ENCODE assay signal across 30 cellular contexts in the genomic region with DNA sequence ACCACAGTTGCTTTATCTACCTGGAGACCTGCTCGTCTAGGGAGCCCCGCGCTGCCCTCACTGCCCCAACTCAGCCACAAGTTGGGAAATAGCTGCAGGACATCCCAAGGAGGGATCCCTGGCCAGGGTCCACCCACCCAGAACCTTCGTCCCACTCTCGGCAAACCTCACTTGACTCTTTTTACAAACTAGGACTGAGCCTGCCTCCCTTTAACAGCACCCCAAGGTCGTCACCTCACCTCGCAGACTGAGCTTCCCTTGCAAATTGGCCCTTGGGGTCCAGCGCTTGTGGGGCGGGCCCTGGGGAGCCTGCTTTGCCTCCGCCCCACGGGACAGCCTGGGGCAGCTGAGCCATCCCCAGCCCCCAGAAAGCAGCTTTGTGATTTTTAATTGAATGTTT.
"Had no signal": no experiment of that assay in that cellular context is flagged by ENCODE, and none has a peak within 500 bp of the region (broad histone marks: within the 10 kb centered on the region; RNA-seq: fewer than 3 reads in every experiment).

No MANE protein-coding gene starts in this region.

- H3K4me3 ChIP-seq: adrenal gland, body of pancreas, dorsolateral prefrontal cortex, heart left ventricle had no signal

- H3K9me3 ChIP-seq: adrenal gland, body of pancreas, heart left ventricle had no signal

- H3K27me3 ChIP-seq: adrenal gland, body of pancreas had no signal

- DNase-seq: activated B cell treated with CpG ODN at 0.5 μM for 24 hours; activated CD4-positive, alpha-beta T cell treated with anti-CD3 and anti-CD28 coated beads for 48 hours; activated CD4-positive, alpha-beta T cell treated with anti-CD3 and anti-CD28 coated beads, Interleukin-2, amount 50 U/mL, for 1 hour; activated CD4-positive, alpha-beta T cell treated with anti-CD3 and anti-CD28 coated beads, Interleukin-2, amount 50 U/mL, for 48 hours; activated CD8-positive, alpha-beta memory T cell treated with anti-CD3 and anti-CD28 coated beads, Interleukin-2, amount 10 ng/mL, durations not matched to agents 7 days and 5 days; activated CD8-positive, alpha-beta memory T cell treated with anti-CD3 and anti-CD28 coated beads, Interleukin-2, amount 50 U/mL, for 4 hours; activated CD8-positive, alpha-beta T cell treated with anti-CD3 and anti-CD28 coated beads, Interleukin-2, amount 10 ng/mL, durations not matched to agents 7 days and 5 days; activated effector memory CD4-positive, alpha-beta T cell treated with anti-CD3 and anti-CD28 coated beads, Interleukin-2, amount 50 U/mL, for 16 hours; activated naive CD4-positive, alpha-beta T cell treated with anti-CD3 and anti-CD28 coated beads for 36 hours; activated naive CD8-positive, alpha-beta T cell treated with anti-CD3 and anti-CD28 coated beads for 36 hours; activated naive CD8-positive, alpha-beta T cell treated with anti-CD3 and anti-CD28 coated beads, Interleukin-2, amount 50 U/mL, for 24 hours; activated T-cell treated with anti-CD3 and anti-CD28 coated beads, Interleukin-2, amount 50 U/mL, for 1 hour; activated T-cell treated with anti-CD3 and anti-CD28 coated beads, Interleukin-2, amount 50 U/mL, for 48 hours; amygdala; aorta; body of pancreas; caudate nucleus; dorsolateral prefrontal cortex; effector memory CD4-positive, alpha-beta T cell; endodermal cell; foreskin fibroblast; glutamatergic neuron; heart left ventricle; T-helper 1 cell; T-helper 17 cell; T1000; WERI-Rb-1 had no signal

- ATAC-seq: activated CD4-positive, CD25-positive, alpha-beta regulatory T cell treated with anti-CD3 and anti-CD28 coated beads, Interleukin-2, amount 50 U/mL, for 24 hours; activated CD8-positive, alpha-beta memory T cell treated with anti-CD3 and anti-CD28 coated beads, Interleukin-2, amount 10 ng/mL, durations not matched to agents 7 days and 5 days; activated CD8-positive, alpha-beta T cell treated with anti-CD3 and anti-CD28 coated beads, Interleukin-2, amount 10 ng/mL, durations not matched to agents 7 days and 5 days; activated naive CD8-positive, alpha-beta T cell treated with anti-CD3 and anti-CD28 coated beads, Interleukin-2, amount 50 U/mL, for 24 hours; body of pancreas; esophagus mucosa; T-helper 17 cell had no signal

- H3K27ac ChIP-seq: adrenal gland, body of pancreas, dorsolateral prefrontal cortex, heart left ventricle, WERI-Rb-1 had no signal

- H3K4me1 ChIP-seq: adrenal gland, body of pancreas, heart left ventricle had no signal

- H3K36me3 ChIP-seq: adrenal gland, heart left ventricle, WERI-Rb-1 had no signal
